Comparison of ENCODE assay signal across 8 cellular contexts in genomic region chr1:231337472-231338269, GRCh38. TPM values are rescaled to one million over a fixed set of nuclear protein-coding genes. Genes with fewer than 3 reads are reported as not detected.
DNase-seq lines count a peak whose midpoint lies in the region; ATAC-seq, FAIRE-seq and TF ChIP-seq lines count a peak whose summit lies in the region.

EXOC8 (minus strand) TSS chr1:231337852; CDS start chr1:231337745, 107 bp downstream.

- peak; percentile 95 for DNase-seq in COR-L47 (lab: John Stamatoyannopoulos, UW)
- peak; percentile 96 for DNase-seq in HT1080 (ENCODE audit: low read depth)
- DNase-seq in NOMO-1 treated with DMSO at 0.1 percent for 48 hours (lab: John Stamatoyannopoulos, UW; ENCODE audit: unreplicated experiment), result peak; percentile 94
- DNase-seq in activated CD8-positive, alpha-beta memory T cell treated with anti-CD3 and anti-CD28 coated beads for 4 hours (ENCODE audit: low read depth in 2 of 2), result peak; percentile 93 to 94
- DNase-seq in H1 (ENCODE audit: low read depth in 1 of 2, low spot score in 2 of 2), result peak; percentile 94 to 99
- DNase-seq in memory B cell (ENCODE audit: low spot score in 2 of 2), result peak; percentile 99 to 100
- DNase-seq in stimulated activated CD8-positive, alpha-beta memory T cell treated with anti-CD3 and anti-CD28 coated beads, Interleukin-12 subunit alpha, Interleukin-12 subunit beta, amount 100 ng/mL, for 24 hours (ENCODE audit: extremely low read depth), result peak; percentile 85

- H4K8ac ChIP-seq in H1 (ENCODE audit: extremely low read depth, insufficient read depth, low read length), result peak within 1 kb of the TSS; percentile 90

- H3K4me2 ChIP-seq in H1 (ENCODE audit: insufficient read depth in 1 of 2, low read depth in 2 of 2, low read length in 2 of 2), result peak within 1 kb of the TSS; percentile 93 to 98

- no peak within 1 kb of the TSS for H3K14ac ChIP-seq in H1 (ENCODE audit: insufficient read length)

- ATAC-seq in GM21360 (IDR thresholded peaks at IDR 0.05; ENCODE audit: unreplicated experiment) (peak; percentile 74), memory B cell (ENCODE audit: low read depth) (peak; percentile 78)

- peak within 1 kb of the TSS; percentile 99 for H3K4me3 Mint-ChIP-seq in memory B cell

- H3K9ac ChIP-seq in H1 (replicated peaks in 1 of 4; ENCODE audit: extremely low read depth in 1 of 4, low read depth in 3 of 4, low read length in 3 of 4), result peak within 1 kb of the TSS; percentile 73 to 90 (median 88)

- 1% methylated on average over 71 of the region's 74 CpGs; no CpG with 5 or more reads in 1 of the 2 experiments for WGBS in H1 (ENCODE audit: extremely low coverage in 1 of 2, insufficient coverage in 1 of 2, insufficient read length in 1 of 2, insufficient replicate concordance in 2 of 2, low coverage in 1 of 2, low lambda C conversion rate in 2 of 2, missing lambda C conversion rate in 1 of 2), 2 experiments

- H2AFZ ChIP-seq in H1 (ENCODE audit: low read length), result peak within 1 kb of the TSS; percentile 99

- no peaks in the 10 kb centered on the region for H3K9me3 Mint-ChIP-seq in memory B cell

- no peak within 1 kb of the TSS for H3K23ac ChIP-seq in H1 (ENCODE audit: insufficient read length)

- H3K27me3 Mint-ChIP-seq in memory B cell, result no peaks in the 10 kb centered on the region

- H4K91ac ChIP-seq in H1 (replicated peaks; ENCODE audit: insufficient read length, low read length), result peak within 1 kb of the TSS; percentile 85

- POLR2A ChIA-PET in H1 (lab: Charles Lee; ENCODE audit: partially characterized antibody), result interaction anchor here (1.0 to 2.0 kb wide), 6 partner anchors 10 to 168 kb away, joined by 3 to 8 read pairs (median 4); partner anchors contain the start of gene EGLN1

- peak within 1 kb of the TSS; percentile 100 for H3K27ac Mint-ChIP-seq in memory B cell

- no peak within 1 kb of the TSS for H2BK15ac ChIP-seq in H1 (ENCODE audit: low read length)

- H3K4me1 ChIP-seq in H1 (replicated peaks in 1 of 4; ENCODE audit: control insufficient read depth in 3 of 4, insufficient read depth in 4 of 4, low read length in 3 of 4), result peaks cover 6 to 19% (median 8%) of the 10 kb centered on the region in 4 experiments

- H3K36me3 Mint-ChIP-seq in memory B cell, result peaks cover 15% of the 10 kb centered on the region

- peak within 1 kb of the TSS; percentile 80; the same call in 1 of the 2 replicates for H2BK12ac ChIP-seq in H1 (ENCODE audit: low read depth, low read length)

- H3K79me2 ChIP-seq in H1 (ENCODE audit: control insufficient read depth in 1 of 2, insufficient read depth in 2 of 2, low read length in 2 of 2), result peaks cover 13 to 59% of the 10 kb centered on the region in 2 experiments

- no peak for TF ChIP-seq RAD21 in H1 (IDR thresholded peaks at IDR 0.05 in 1 of 2, conservative IDR thresholded peaks at IDR 0.05 in 1 of 2; ENCODE audit: low read depth in 2 of 2, low read length in 2 of 2)

- H2BK20ac ChIP-seq in H1 (ENCODE audit: low read length), result no peak within 1 kb of the TSS; the same call in 1 of the 2 replicates

- peak within 1 kb of the TSS; percentile 44 for H3K4ac ChIP-seq in H1 (replicated peaks; ENCODE audit: insufficient read length, low read depth, low read length)

- H2AK5ac ChIP-seq in H1 (ENCODE audit: low read depth, low read length), result no peak within 1 kb of the TSS

- TF ChIP-seq CTCF in H1 (IDR thresholded peaks at IDR 0.05; ENCODE audit: control extremely low read depth in 1 of 3, insufficient read depth in 1 of 3, low read depth in 1 of 3, low read length in 3 of 3), result peak in 1 of 3 experiments; percentile 8; a peak in 1 of 4 replicates

- H3K9me3 ChIP-seq in H1 (ENCODE audit: insufficient read depth in 2 of 2, low read depth in 1 of 2, low read length in 1 of 2), result no peaks in the 10 kb centered on the region

- peak within 1 kb of the TSS; percentile 92 for H3K56ac ChIP-seq in H1 (replicated peaks; ENCODE audit: insufficient read length, low read depth, low read length)

- H3K36me3 ChIP-seq in H1 (ENCODE audit: control insufficient read depth in 2 of 4, insufficient read depth in 4 of 4, low read length in 3 of 4), result peaks cover 0 to 3% (median under 1%) of the 10 kb centered on the region in 4 experiments; a peak in 2 of 8 replicates

- TF ChIP-seq EP300 in H1 (IDR thresholded peaks at IDR 0.05; ENCODE audit: borderline replicate concordance in 1 of 2, low read depth in 2 of 2, low read length in 2 of 2), result no peak

- peak within 1 kb of the TSS; percentile 72 for H4K5ac ChIP-seq in H1 (ENCODE audit: insufficient read length, low read depth, low read length)

- TF ChIP-seq POLR2A in H1 (IDR thresholded peaks at IDR 0.05; ENCODE audit: control extremely low read depth in 1 of 2, low read depth in 2 of 2, low read length in 2 of 2), result peak in 1 of 2 experiments; percentile 66; a peak in 2 of 3 replicates

- peaks cover 28% of the 10 kb centered on the region for H3K4me1 Mint-ChIP-seq in memory B cell

- H2BK120ac ChIP-seq in H1 (replicated peaks; ENCODE audit: low read depth, low read length), result no peak within 1 kb of the TSS

- peak within 1 kb of the TSS; percentile 88 for H3K18ac ChIP-seq in H1 (ENCODE audit: extremely low read depth, low read length)

- H4K20me1 ChIP-seq in H1 (replicated peaks in 1 of 2; ENCODE audit: control insufficient read depth in 1 of 2, insufficient read depth in 2 of 2, low read length in 2 of 2), result peaks cover 5% of the 10 kb centered on the region in 2 experiments

- peaks cover 20% of the 10 kb centered on the region for H3K23me2 ChIP-seq in H1 (ENCODE audit: low read depth, low read length)

- CTCF ChIA-PET in H1 (lab: Charles Lee; ENCODE audit: partially characterized antibody), result interaction anchor here (0.5 to 2.6 kb wide), 8 partner anchors 13 to 266 kb away, joined by 3 to 6 read pairs (median 4); no protein-coding TSS in a partner anchor

- H3K27me3 ChIP-seq in H1 (replicated peaks in 1 of 4; ENCODE audit: control insufficient read depth in 3 of 4, extremely low read depth in 1 of 4, insufficient read depth in 3 of 4, low read length in 3 of 4), result no peaks in the 10 kb centered on the region

- peak; percentile 84 for FAIRE-seq in H1 (lab: Jason Lieb, UNC)

- H3K4me3 ChIP-seq in H1 (ENCODE audit: extremely low read depth in 1 of 4, insufficient read depth in 2 of 4, low read depth in 3 of 4, low read length in 4 of 4), result peak within 1 kb of the TSS; percentile 89 to 100 (median 98)

- H2BK5ac ChIP-seq in H1 (ENCODE audit: low read depth, low read length), result peak within 1 kb of the TSS; percentile 97

- H3K27ac ChIP-seq in H1 (ENCODE audit: low read depth, low read length), result peak within 1 kb of the TSS; percentile 78; the same call in 1 of the 2 replicates

- peaks cover 8% of the 10 kb centered on the region; the same call in 1 of the 2 replicates for H3K79me1 ChIP-seq in H1 (ENCODE audit: low read depth, low read length)

TF ChIP-seq in H1, 55 proteins besides CTCF, POLR2A, EP300 and RAD21 (continues in another document):
- TF ChIP-seq SIX5 (IDR thresholded peaks at IDR 0.05; ENCODE audit: low read depth, low read length) (no peak), SP1 (IDR thresholded peaks at IDR 0.05; ENCODE audit: low read depth, low read length) (no peak), MAFK (IDR thresholded peaks at IDR 0.05; ENCODE audit: low read depth, low read length) (peak; percentile 81; the same call in 1 of the 2 replicates), KDM4A (IDR thresholded peaks at IDR 0.05; ENCODE audit: low read depth, low read length, severe bottlenecking) (peak; percentile 83), KDM1A (IDR thresholded peaks at IDR 0.05; ENCODE audit: borderline replicate concordance, low read length) (no peak), MAX (IDR thresholded peaks at IDR 0.05) (no peak), SP4 (IDR thresholded peaks at IDR 0.05; ENCODE audit: low read length) (peak; percentile 99), SIRT6 (IDR thresholded peaks at IDR 0.05; ENCODE audit: low read length) (no peak), TEAD4 (IDR thresholded peaks at IDR 0.05; ENCODE audit: low read depth, low read length) (no peak), CBX5 (IDR thresholded peaks at IDR 0.05; ENCODE audit: low read depth, low read length) (no peak), HDAC6 (IDR thresholded peaks at IDR 0.05; ENCODE audit: low read depth, low read length) (no peak), CEBPB (IDR thresholded peaks at IDR 0.05; ENCODE audit: low read depth, low read length) (peak; percentile 4; the same call in 1 of the 2 replicates), SRF (IDR thresholded peaks at IDR 0.05; ENCODE audit: low read depth, low read length) (no peak), CHD1 (IDR thresholded peaks at IDR 0.05; ENCODE audit: low read depth, low read length) (no peak)
- TF ChIP-seq, protein P1, sequence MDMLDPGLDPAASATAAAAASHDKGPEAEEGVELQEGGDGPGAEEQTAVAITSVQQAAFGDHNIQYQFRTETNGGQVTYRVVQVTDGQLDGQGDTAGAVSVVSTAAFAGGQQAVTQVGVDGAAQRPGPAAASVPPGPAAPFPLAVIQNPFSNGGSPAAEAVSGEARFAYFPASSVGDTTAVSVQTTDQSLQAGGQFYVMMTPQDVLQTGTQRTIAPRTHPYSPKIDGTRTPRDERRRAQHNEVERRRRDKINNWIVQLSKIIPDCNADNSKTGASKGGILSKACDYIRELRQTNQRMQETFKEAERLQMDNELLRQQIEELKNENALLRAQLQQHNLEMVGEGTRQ (IDR thresholded peaks at IDR 0.05; ENCODE audit: low read length), result no peak
- TF ChIP-seq, protein P2, sequence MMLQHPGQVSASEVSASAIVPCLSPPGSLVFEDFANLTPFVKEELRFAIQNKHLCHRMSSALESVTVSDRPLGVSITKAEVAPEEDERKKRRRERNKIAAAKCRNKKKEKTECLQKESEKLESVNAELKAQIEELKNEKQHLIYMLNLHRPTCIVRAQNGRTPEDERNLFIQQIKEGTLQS (IDR thresholded peaks at IDR 0.05; ENCODE audit: insufficient read depth, low read depth, low read length), result peak; percentile 64; the same call in 1 of the 2 replicates

RNA-seq across cellular contexts. Expression of gene EXOC8, which starts in this region (rescaled TPM):
- 7.3 and 7.4 TPM in 2 replicates for total RNA-seq in HT1080 (2014; rRNA removed; shearing (Covaris generic))
- 6.3 and 7.3 TPM in 2 replicates for polyA plus RNA-seq in HT1080 (2015; cell fraction: cytosol; rRNA removed)
- polyA plus RNA-seq in HT1080 (2015; cell fraction: nucleus; rRNA removed), result 13.0 and 14.3 TPM in 2 replicates
- total RNA-seq in H1 (2021; fragmentation: NEBNext Ultra II Directional; extraction: Animal tissue kit (Norgen Biotek cat#: 25700)), result 9.4 and 9.8 TPM in 2 replicates
- 2.0 and 2.3 TPM in 2 replicates for polyA plus RNA-seq in H1 (2011; rRNA removed)
- polyA plus RNA-seq in H1 (2011; cell fraction: cytosol; rRNA removed), result 2.5 TPM
- polyA plus RNA-seq in H1 (2011; cell fraction: nucleus; rRNA removed), result 3.4 TPM
- polyA plus RNA-seq in H1 (2012, experiment 1 of 2), result 2.8 to 4.8 TPM (median 3.6 TPM) in 4 replicates
- 0.50 TPM for polyA plus RNA-seq in H1 (2012, experiment 2 of 2)
- 4.2 TPM for polyA plus RNA-seq in H1 (2013, experiment 1 of 2)
- polyA plus RNA-seq in H1 (2013, experiment 2 of 2), result 4.3 TPM
- 7.8 and 8.0 TPM in 2 replicates for polyA minus RNA-seq in H1 (2011; rRNA and poly(A)+ RNA removed)
- polyA minus RNA-seq in H1 (2011; cell fraction: cytosol; rRNA and poly(A)+ RNA removed), result 5.7 TPM
- 5.5 TPM for polyA minus RNA-seq in H1 (2011; cell fraction: nucleus; rRNA and poly(A)+ RNA removed)

Comparison
In these comparisons a context has a peak if more than half of its experiments do, and no peak if none do; other contexts are left out.
1. Peak in every context shown above with its lines: DNase-seq, ATAC-seq, H3K4me3 ChIP-seq and H3K27ac ChIP-seq.